ENCODE assay signal across 8 cellular contexts in genomic region chr2:145752091-145752806, GRCh38.
DNase-seq lines count a peak whose midpoint lies in the region; ATAC-seq and TF ChIP-seq lines count a peak whose summit lies in the region.

No MANE protein-coding gene starts in this region.

- TF ChIP-seq CTCF in VCaP (conservative IDR thresholded peaks at IDR 0.05) (peak; percentile 72), heart left ventricle (IDR thresholded peaks at IDR 0.05) (peak; percentile 29 to 69 (median 55))

- H3K27me3 ChIP-seq in heart left ventricle = no peaks in the 10 kb centered on the region

- no peak for TF ChIP-seq POLR2A in heart left ventricle (IDR thresholded peaks at IDR 0.05)

- no peaks in the 10 kb centered on the region for H3K36me3 ChIP-seq in heart left ventricle

- 11 to 15% (median 13%) methylated on average over 5 of the region's 5 CpGs for WGBS in heart left ventricle, 4 donors

- H3K4me3 ChIP-seq in heart left ventricle = peak overlapping the region in 2 of 12 donors; percentile 3 to 6

- peaks cover 0 to 40% (median 18%) of the 10 kb centered on the region in 12 donors for H3K4me1 ChIP-seq in heart left ventricle

- no peak overlapping the region for H3K27ac ChIP-seq in VCaP
- H3K27ac ChIP-seq in heart left ventricle = peak overlapping the region in 11 of 12 donors; percentile 2 to 85 (median 50)

- H3K9me3 ChIP-seq in heart left ventricle = no peaks in the 10 kb centered on the region

- intact Hi-C loops in heart left ventricle (cut with DNase I) = loop anchor here in 6 of 10 donors (5.0 to 10.0 kb wide), 3 partner anchors 1227 to 1235 kb away; partner anchors contain the start of gene ZEB2 (in 4 of the 6)

- DNase-seq in A172 (ENCODE audit: low spot score) (peak; percentile 80), NCI-H1694 treated with DMSO at 0.1 percent for 48 hours (lab: John Stamatoyannopoulos, UW) (peak; percentile 74), heart left ventricle (peak in 2 of 5 donors; percentile 13 to 34), renal cortical epithelial cell (ENCODE audit: low read depth) (peak; percentile 85)
- no peak for DNase-seq in activated CD4-positive, CD25-positive, alpha-beta regulatory T cell (lab: John Stamatoyannopoulos, UW)

- ATAC-seq in GM18508 (IDR thresholded peaks at IDR 0.05; ENCODE audit: insufficient read depth, unreplicated experiment) (peak; percentile 11), HG02970 (IDR thresholded peaks at IDR 0.05; ENCODE audit: low FRiP score, unreplicated experiment) (peak; percentile 10), heart left ventricle (peak; percentile 64 to 82 (median 74))

Comparison
In these comparisons a context has a peak if more than half of its experiments do, and no peak if none do; other contexts are left out.
1. DNase-seq: peak in A172 (single experiment), NCI-H1694 treated with DMSO at 0.1 percent for 48 hours (single experiment) and renal cortical epithelial cell (single experiment); none in activated CD4-positive, CD25-positive, alpha-beta regulatory T cell (0 of 4).
2. ATAC-seq: peak in every context shown above with its lines; median percentile 74 in heart left ventricle; 11 in GM18508; 10 in HG02970.